Comparison of ENCODE assay signal across 10 cellular contexts in genomic region chr15:32838820-32839219, GRCh38.
A peak's percentile ranks its signal among the peaks of the same experiment; 100 is the strongest.
DNase-seq lines count a peak whose midpoint lies in the region; ATAC-seq and TF ChIP-seq lines count a peak whose summit lies in the region.
"Had no signal": no experiment of that assay in that cellular context is flagged by ENCODE, and none has a peak within 500 bp of the region (broad histone marks: within the 10 kb centered on the region; RNA-seq: fewer than 3 reads in every experiment).

No MANE protein-coding gene starts in this region.

- H3K27ac ChIP-seq in body of pancreas (no peak overlapping the region), lower lobe of right lung (no peak overlapping the region)

- DNase-seq in AG09319 (ENCODE audit: extremely low read depth, low read depth) (peak; percentile 68), NCI-H2029 treated with DMSO at 0.1 percent for 48 hours (lab: John Stamatoyannopoulos, UW) (peak; percentile 30), body of pancreas (peak in 3 of 4 donors; percentile 43 to 70 (median 57)), lower lobe of right lung (no peak), HK-2 (ENCODE audit: unreplicated experiment) (no peak), NCI-H187 treated with DMSO at 0.1 percent for 48 hours (lab: John Stamatoyannopoulos, UW) (no peak), left ventricle myocardium superior (no peak)
- DNase-seq in activated naive CD4-positive, alpha-beta T cell treated with anti-CD3 and anti-CD28 coated beads, Interleukin-2, amount 10 ng/mL, durations not matched to agents 7 days and 5 days, result no peak
- DNase-seq: DND-41; naive thymus-derived CD4-positive, alpha-beta T cell had no signal

- 52 to 54% methylated on average over 8 of the region's 8 CpGs for WGBS in body of pancreas, 2 donors

- no peak overlapping the region for H3K4me3 ChIP-seq in body of pancreas
- H3K4me3 ChIP-seq in lower lobe of right lung, result no peak overlapping the region

- H3K9me3 ChIP-seq in body of pancreas (no peaks in the 10 kb centered on the region), lower lobe of right lung (no peaks in the 10 kb centered on the region)

- CTCF ChIA-PET in activated naive CD4-positive, alpha-beta T cell treated with anti-CD3 and anti-CD28 coated beads, Interleukin-2, amount 10 ng/mL, durations not matched to agents 7 days and 5 days (lab: Charles Lee), result no interaction called here

- no peak for TF ChIP-seq POLR2A in body of pancreas (IDR thresholded peaks at IDR 0.05)

- no peaks in the 10 kb centered on the region for H3K36me3 Mint-ChIP-seq in activated naive CD4-positive, alpha-beta T cell treated with anti-CD3 and anti-CD28 coated beads, Interleukin-2, amount 10 ng/mL, durations not matched to agents 7 days and 5 days

- TF ChIP-seq CTCF in AG09319 (IDR thresholded peaks at IDR 0.05; ENCODE audit: low read depth, low read length) (no peak), body of pancreas (IDR thresholded peaks at IDR 0.05) (no peak), lower lobe of right lung (IDR thresholded peaks at IDR 0.05) (no peak)

- intact Hi-C loops in body of pancreas (cut with DNase I) (no loop called here), lower lobe of right lung (cut with DNase I) (no loop called here), left ventricle myocardium superior (cut with micrococcal nuclease) (no loop called here)

- H3K27me3 ChIP-seq in body of pancreas (no peaks in the 10 kb centered on the region), lower lobe of right lung (ENCODE audit: low read depth) (no peaks in the 10 kb centered on the region)

- no peak overlapping the region for H3K4me3 Mint-ChIP-seq in activated naive CD4-positive, alpha-beta T cell treated with anti-CD3 and anti-CD28 coated beads, Interleukin-2, amount 10 ng/mL, durations not matched to agents 7 days and 5 days
- H3K4me3 Mint-ChIP-seq: naive thymus-derived CD4-positive, alpha-beta T cell had no signal

- H3K4me1 ChIP-seq in body of pancreas (no peaks in the 10 kb centered on the region), lower lobe of right lung (no peaks in the 10 kb centered on the region)

- H3K4me1 Mint-ChIP-seq in activated naive CD4-positive, alpha-beta T cell treated with anti-CD3 and anti-CD28 coated beads, Interleukin-2, amount 10 ng/mL, durations not matched to agents 7 days and 5 days, result no peaks in the 10 kb centered on the region

- no peak overlapping the region for H3K27ac Mint-ChIP-seq in activated naive CD4-positive, alpha-beta T cell treated with anti-CD3 and anti-CD28 coated beads, Interleukin-2, amount 10 ng/mL, durations not matched to agents 7 days and 5 days
- H3K27ac Mint-ChIP-seq: naive thymus-derived CD4-positive, alpha-beta T cell had no signal

- H3K27me3 Mint-ChIP-seq in activated naive CD4-positive, alpha-beta T cell treated with anti-CD3 and anti-CD28 coated beads, Interleukin-2, amount 10 ng/mL, durations not matched to agents 7 days and 5 days, result peaks cover 6% of the 10 kb centered on the region

- H3K9me3 Mint-ChIP-seq in activated naive CD4-positive, alpha-beta T cell treated with anti-CD3 and anti-CD28 coated beads, Interleukin-2, amount 10 ng/mL, durations not matched to agents 7 days and 5 days, result no peaks in the 10 kb centered on the region

- no peaks in the 10 kb centered on the region for H3K36me3 ChIP-seq in body of pancreas (replicated peaks in 1 of 2; ENCODE audit: insufficient read depth in 1 of 2, low read depth in 2 of 2)
- no peaks in the 10 kb centered on the region for H3K36me3 ChIP-seq in lower lobe of right lung

- ATAC-seq in body of pancreas, result peak; percentile 62
- peak; percentile 37 to 40 for ATAC-seq in lower lobe of right lung
- ATAC-seq in left ventricle myocardium superior, result no peak
- ATAC-seq: naive thymus-derived CD4-positive, alpha-beta T cell had no signal

Comparison
In these comparisons a context has a peak if more than half of its experiments do, and no peak if none do; other contexts are left out.
1. DNase-seq: peak in AG09319 (single experiment), NCI-H2029 treated with DMSO at 0.1 percent for 48 hours (single experiment) and body of pancreas (3 of 4); none in lower lobe of right lung (single experiment), activated naive CD4-positive, alpha-beta T cell treated with anti-CD3 and anti-CD28 coated beads, Interleukin-2, amount 10 ng/mL, durations not matched to agents 7 days and 5 days (single experiment), HK-2 (single experiment), NCI-H187 treated with DMSO at 0.1 percent for 48 hours (single experiment) and left ventricle myocardium superior (single experiment).